16 cellular contexts compared by ENCODE assay signal in the genomic region with DNA sequence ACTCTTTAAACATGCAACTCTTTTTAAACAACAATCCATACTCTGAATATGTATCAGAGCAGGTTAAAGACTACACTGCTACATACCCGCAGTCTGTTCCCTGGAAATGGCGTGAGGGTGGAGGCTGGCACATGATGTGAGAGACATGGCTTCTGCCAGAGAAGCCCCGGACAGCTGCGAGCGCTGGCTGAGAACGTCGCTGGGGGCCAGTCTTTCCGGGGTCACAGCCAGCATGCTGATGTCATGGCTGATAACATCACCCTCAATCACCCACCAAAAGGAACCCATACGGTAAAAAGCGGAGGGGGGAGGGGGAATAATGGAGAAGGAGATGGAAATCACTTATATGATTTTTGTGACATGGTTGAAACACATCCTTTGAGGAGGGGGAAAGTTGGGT.
"Had no signal": no experiment of that assay in that cellular context is flagged by ENCODE, and none has a peak within 500 bp of the region (broad histone marks: within the 10 kb centered on the region; RNA-seq: fewer than 3 reads in every experiment).

No MANE protein-coding gene starts in this region.

- H3K9me3 ChIP-seq: breast epithelium, neutrophil had no signal

- H3K36me3 ChIP-seq: neutrophil had no signal

- H3K4me1 ChIP-seq: breast epithelium, parathyroid adenoma had no signal

- H3K79me2 ChIP-seq: hepatocyte, parathyroid adenoma had no signal

- H3K27me3 ChIP-seq: breast epithelium, hepatocyte, neutrophil had no signal

- H3K4me2 ChIP-seq: hepatocyte had no signal

- ATAC-seq: activated CD4-positive, CD25-positive, alpha-beta regulatory T cell treated with anti-CD3 and anti-CD28 coated beads, Interleukin-2, amount 50 U/mL, for 24 hours; activated naive CD8-positive, alpha-beta T cell treated with anti-CD3 and anti-CD28 coated beads, Interleukin-2, amount 50 U/mL, for 24 hours; activated T-cell treated with anti-CD3 and anti-CD28 coated beads, Interleukin-2, amount 50 U/mL, for 4 hours; effector memory CD8-positive, alpha-beta T cell; natural killer cell treated with Interleukin-12 subunit alpha and Interleukin-12 subunit beta and Interleukin-15 and Interleukin-18, amount 100 ng/mL, for 72 hours had no signal

- H3K4me3 ChIP-seq: breast epithelium, hepatocyte, lung had no signal

- H2AFZ ChIP-seq: hepatocyte, parathyroid adenoma had no signal

- DNase-seq: activated CD4-positive, alpha-beta T cell treated with anti-CD3 and anti-CD28 coated beads, Interleukin-2, amount 10 ng/mL, durations not matched to agents 7 days and 5 days; activated CD8-positive, alpha-beta memory T cell treated with anti-CD3 and anti-CD28 coated beads, Interleukin-2, amount 50 U/mL, for 4 hours; activated naive CD4-positive, alpha-beta T cell treated with anti-CD3 and anti-CD28 coated beads, Interleukin-2, amount 10 ng/mL, durations not matched to agents 7 days and 5 days; activated naive CD8-positive, alpha-beta T cell treated with anti-CD3 and anti-CD28 coated beads, Interleukin-2, amount 50 U/mL, for 24 hours; activated T-cell treated with anti-CD3 and anti-CD28 coated beads, Interleukin-2, amount 50 U/mL, for 4 hours; dermis blood vessel endothelial cell; effector memory CD8-positive, alpha-beta T cell; stimulated activated CD4-positive, alpha-beta T cell treated with anti-CD3 and anti-CD28 coated beads, Interleukin-2, amount 100 ng/mL, for 24 hours; stimulated activated naive CD4-positive, alpha-beta T cell treated with Interleukin-2 at 50 U/mL for 16 hours had no signal

- H3K27ac ChIP-seq: breast epithelium, hepatocyte, neutrophil, parathyroid adenoma had no signal
